In genomic region chrX:141641138-141641537, GRCh38 we compare ENCODE assay signal across 25 cellular contexts. TPM values are rescaled to one million over a fixed set of nuclear protein-coding genes. Genes with fewer than 3 reads are reported as not detected.
"Had no signal": no experiment of that assay in that cellular context is flagged by ENCODE, and none has a peak within 500 bp of the region (broad histone marks: within the 10 kb centered on the region; RNA-seq: fewer than 3 reads in every experiment).

No MANE protein-coding gene starts in this region.

- DNase-seq: KBM-7, MG63, NCI-H1092, NCI-H1105 treated with DMSO at 0.1 percent for 48 hours, NCI-H1417 treated with DMSO at 0.1 percent for 48 hours, NCI-H146, NCI-H1694 treated with DMSO at 0.1 percent for 48 hours, NCI-H1930, NCI-H2081, NCI-H2107, NCI-H2227 treated with DMSO at 0.1 percent for 48 hours, NCI-H524, NCI-H526 treated with DMSO at 0.1 percent for 48 hours, NCI-H748 treated with DMSO at 0.1 percent for 48 hours, PC-9, Right ventricle myocardium superior, RPMI8226, SIG-M5 had no signal

- H3K36me3 ChIP-seq: MG63, SJSA1 had no signal

- H3K4me1 ChIP-seq: SJSA1 had no signal

- FAIRE-seq: RCC 7860 had no signal

- H3K9me3 ChIP-seq: MG63, SJSA1 had no signal

- H2AFZ ChIP-seq: PC-9 had no signal

- H3K4me2 ChIP-seq: PC-9 had no signal

- H3K4me3 ChIP-seq: MG63, PC-9, SJSA1, SK-N-MC had no signal

- H3K27ac ChIP-seq: PC-9, SJSA1, SK-N-MC had no signal

- H3K27me3 ChIP-seq: MG63, SJSA1 had no signal

RNA-seq across cellular contexts. Expression of gene SPANXA2, which starts 51.6 kb away (rescaled TPM):
- total RNA-seq: HT-29, LHCN-M2, NCI-H460, OCI-LY7, Right ventricle myocardium superior had no signal

RNA-seq across cellular contexts. Expression of gene SPANXA1, which starts 56.6 kb away (rescaled TPM):
- total RNA-seq: HT-29, LHCN-M2, NCI-H460, OCI-LY7, Right ventricle myocardium superior had no signal

RNA-seq across cellular contexts. Expression of gene SPANXD, which starts 57.4 kb away (rescaled TPM):
- total RNA-seq: HT-29, LHCN-M2, NCI-H460, OCI-LY7, Right ventricle myocardium superior, SJSA1 had no signal
